ENCODE assay signal across 9 cellular contexts in the genomic region with DNA sequence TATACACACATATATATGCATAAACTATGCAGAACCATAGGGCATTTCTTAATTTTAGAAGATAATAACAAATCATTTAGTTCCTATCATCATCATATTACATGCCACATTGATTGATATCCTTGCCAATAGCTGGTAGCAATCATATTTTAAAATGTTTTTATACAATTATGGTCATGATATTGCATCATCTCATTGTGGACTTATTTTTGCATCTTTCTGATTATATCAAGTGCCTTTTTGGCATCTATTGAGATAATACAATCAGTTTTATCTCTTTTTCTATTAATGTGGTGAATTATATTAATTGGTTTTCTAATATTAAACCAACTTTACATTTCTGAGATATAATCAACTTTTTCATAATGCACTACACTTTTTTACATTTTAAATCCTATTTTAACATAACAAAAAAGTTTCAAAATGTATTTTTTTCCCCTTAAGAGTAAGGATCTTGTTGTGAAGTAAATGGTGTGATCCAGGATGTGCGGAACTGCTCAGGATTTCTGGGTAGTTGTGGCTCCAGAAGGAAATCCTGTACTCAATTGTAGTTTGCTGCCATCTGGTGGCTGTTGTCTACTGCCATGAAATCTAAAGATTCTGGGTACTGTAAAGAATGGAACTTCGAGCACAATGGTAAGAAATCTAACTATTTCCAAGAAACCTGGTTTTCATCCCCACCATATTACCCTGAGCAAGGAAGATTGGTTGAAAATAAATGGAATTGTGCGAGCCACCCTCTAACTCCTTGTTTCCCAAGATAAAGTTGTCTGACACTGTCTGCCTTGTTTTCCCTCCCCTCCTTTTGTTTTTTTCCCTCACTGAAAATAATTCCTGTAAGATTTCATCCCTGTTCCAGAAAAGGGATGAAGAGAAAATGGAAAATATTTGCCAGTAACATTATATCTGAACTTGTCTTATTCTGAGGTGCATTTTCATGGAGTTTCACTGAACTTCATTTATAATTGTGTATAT. TPM values are rescaled to one million over a fixed set of nuclear protein-coding genes. Genes with fewer than 3 reads are reported as not detected.
A peak's percentile ranks its signal among the peaks of the same experiment; 100 is the strongest.
DNase-seq lines count a peak whose midpoint lies in the region; ATAC-seq, FAIRE-seq and TF ChIP-seq lines count a peak whose summit lies in the region.
"Had no signal": no experiment of that assay in that cellular context is flagged by ENCODE, and none has a peak within 500 bp of the region (broad histone marks: within the 10 kb centered on the region; RNA-seq: fewer than 3 reads in every experiment).

No MANE protein-coding gene starts in this region.

- POLR2A ChIA-PET in activated CD4-positive, alpha-beta memory T cell treated with anti-CD3 and anti-CD28 coated beads for 36 hours (lab: Charles Lee) = no interaction called here

- intact Hi-C loops in activated CD4-positive, alpha-beta memory T cell treated with anti-CD3 and anti-CD28 coated beads for 36 hours (cut with micrococcal nuclease) = loop anchor here (1.0 to 10.0 kb wide), 4 partner anchors 71 to 441 kb away; no protein-coding TSS in a partner anchor

- no peaks in the 10 kb centered on the region for H3K9me3 Mint-ChIP-seq in activated CD4-positive, alpha-beta memory T cell treated with anti-CD3 and anti-CD28 coated beads for 36 hours

- H3K4me2 ChIP-seq in parathyroid adenoma (ENCODE audit: low read length) = no peak overlapping the region

- no peaks in the 10 kb centered on the region for H3K27me3 ChIP-seq in parathyroid adenoma (ENCODE audit: control insufficient read depth, insufficient read depth, low read length)

- TF ChIP-seq CTCF in fibroblast of mammary gland (conservative IDR thresholded peaks at IDR 0.05; ENCODE audit: control insufficient read depth, insufficient read depth, low read depth, low read length) (peak; percentile 75), parathyroid adenoma (IDR thresholded peaks at IDR 0.05) (peak; percentile 64)

- H3K9me3 ChIP-seq in parathyroid adenoma (ENCODE audit: control insufficient read depth, low read length) = no peaks in the 10 kb centered on the region

- peaks cover 5% of the 10 kb centered on the region for H3K4me1 Mint-ChIP-seq in activated CD4-positive, alpha-beta memory T cell treated with anti-CD3 and anti-CD28 coated beads for 36 hours (ENCODE audit: low read depth)

- CTCF ChIA-PET in activated CD4-positive, alpha-beta memory T cell treated with anti-CD3 and anti-CD28 coated beads for 36 hours (lab: Charles Lee) = interaction anchor here (0.6 to 2.0 kb wide), 15 partner anchors 10 to 441 kb away, joined by 3 to 19 read pairs (median 5); no protein-coding TSS in a partner anchor

- no peaks in the 10 kb centered on the region for H3K36me3 ChIP-seq in parathyroid adenoma (ENCODE audit: control insufficient read depth, insufficient read depth, low read length)

- DNase-seq in CMK (ENCODE audit: low read depth) (peak; percentile 32), H54 (ENCODE audit: insufficient read length, low spot score) (peak; percentile 3), NCI-H2227 (lab: John Stamatoyannopoulos, UW; ENCODE audit: unreplicated experiment) (peak; percentile 32), fibroblast of mammary gland (ENCODE audit: low read depth) (peak; percentile 48), cortex of kidney (lab: John Stamatoyannopoulos, UW) (no peak)
- DNase-seq in activated CD4-positive, alpha-beta memory T cell treated with anti-CD3 and anti-CD28 coated beads for 36 hours = peak; percentile 41

- no peak overlapping the region for H3K4me3 ChIP-seq in fibroblast of mammary gland (ENCODE audit: control insufficient read depth, low read depth, low read length)
- no peak overlapping the region for H3K4me3 ChIP-seq in parathyroid adenoma (ENCODE audit: low read depth, low read length)

- H3K27me3 Mint-ChIP-seq in activated CD4-positive, alpha-beta memory T cell treated with anti-CD3 and anti-CD28 coated beads for 36 hours = no peaks in the 10 kb centered on the region

- H3K36me3 Mint-ChIP-seq in activated CD4-positive, alpha-beta memory T cell treated with anti-CD3 and anti-CD28 coated beads for 36 hours = no peaks in the 10 kb centered on the region

- no peak overlapping the region for H2AFZ ChIP-seq in parathyroid adenoma

- ATAC-seq in HG03039 (IDR thresholded peaks at IDR 0.05; ENCODE audit: unreplicated experiment) = no peak

- no peak overlapping the region for H3K4me3 Mint-ChIP-seq in activated CD4-positive, alpha-beta memory T cell treated with anti-CD3 and anti-CD28 coated beads for 36 hours

- H3K27ac ChIP-seq in parathyroid adenoma = no peak overlapping the region

- no peak for TF ChIP-seq POLR2A in H54 (IDR thresholded peaks at IDR 0.05; ENCODE audit: low read depth, low read length)

- H3K27ac Mint-ChIP-seq in activated CD4-positive, alpha-beta memory T cell treated with anti-CD3 and anti-CD28 coated beads for 36 hours = no peak overlapping the region

- H3K4me1 ChIP-seq in parathyroid adenoma = no peaks in the 10 kb centered on the region

- no peak overlapping the region for H3K9ac ChIP-seq in parathyroid adenoma

- no peaks in the 10 kb centered on the region for H3K79me2 ChIP-seq in parathyroid adenoma

- peak; percentile 33 for FAIRE-seq in H54 (lab: Jason Lieb, UNC)

RNA-seq across cellular contexts. Expression of a gene that starts 17.0 kb away (rescaled TPM):
- not detected for total RNA-seq in activated CD4-positive, alpha-beta memory T cell treated with anti-CD3 and anti-CD28 coated beads for 36 hours
- total RNA-seq: T-helper 2 cell treated with Interferon-gamma antibody and Interleukin-4, amounts not matched to agents 100 ng/mL and 5 ng/mL, for 36 hours had no signal
